Comparison of ENCODE assay signal across 8 cellular contexts in genomic region chr19:47663911-47664771, GRCh38. TPM values are rescaled to one million over a fixed set of nuclear protein-coding genes. Genes with fewer than 3 reads are reported as not detected.
A peak's percentile ranks its signal among the peaks of the same experiment; 100 is the strongest.
DNase-seq lines count a peak whose midpoint lies in the region; ATAC-seq and TF ChIP-seq lines count a peak whose summit lies in the region.

No MANE protein-coding gene starts in this region.

- H3K4me3 ChIP-seq in brain microvascular endothelial cell (ENCODE audit: low read depth, low read length): peak overlapping the region; percentile 25
- no peak overlapping the region for H3K4me3 ChIP-seq in left lung
- H3K4me3 ChIP-seq in thoracic aorta: peak overlapping the region; percentile 63

- ATAC-seq in left lung (peak; percentile 68), thoracic aorta (ENCODE audit: insufficient number of reproducible peaks, low FRiP score, low read depth) (peak; percentile 91), GM19397 (IDR thresholded peaks at IDR 0.05; ENCODE audit: unreplicated experiment) (no peak)

- in situ Hi-C loops in brain microvascular endothelial cell (cut with HindIII; ENCODE audit: low pct_ligation_motif_present, low sequenced_read_pairs): no loop called here

- H3K9me3 ChIP-seq in left lung (no peaks in the 10 kb centered on the region), thoracic aorta (no peaks in the 10 kb centered on the region)

- DNase-seq in HuH-7 (ENCODE audit: low spot score) (peak; percentile 52), brain microvascular endothelial cell (peak; percentile 99), left lung (peak in 1 of 2 donors; percentile 83), thoracic aorta (ENCODE audit: low spot score) (peak; percentile 68), SK-N-DZ (ENCODE audit: low spot score) (no peak), NCI-H2107 treated with DMSO at 0.1 percent for 48 hours (lab: John Stamatoyannopoulos, UW; ENCODE audit: unreplicated experiment) (no peak), NCI-H1436 treated with DMSO at 0.1 percent for 48 hours (lab: John Stamatoyannopoulos, UW) (no peak)

- H3K36me3 ChIP-seq in brain microvascular endothelial cell (replicated peaks) (no peaks in the 10 kb centered on the region), left lung (no peaks in the 10 kb centered on the region), thoracic aorta (no peaks in the 10 kb centered on the region)

- H3K4me1 ChIP-seq in left lung: peaks cover 37 to 78% of the 10 kb centered on the region in 2 donors
- H3K4me1 ChIP-seq in thoracic aorta (ENCODE audit: control insufficient read depth in 1 of 2, low read depth in 2 of 2): peaks cover 31 to 45% of the 10 kb centered on the region in 2 donors

- intact Hi-C loops in left lung (cut with DNase I): no loop called here

- H3K27ac ChIP-seq in brain microvascular endothelial cell (peak overlapping the region; percentile 99), left lung (peak overlapping the region; percentile 88 to 93), thoracic aorta (peak overlapping the region; percentile 88 to 96)

- H3K27me3 ChIP-seq in brain microvascular endothelial cell (replicated peaks) (no peaks in the 10 kb centered on the region), left lung (no peaks in the 10 kb centered on the region), thoracic aorta (replicated peaks; ENCODE audit: insufficient read depth) (no peaks in the 10 kb centered on the region)

- no peak for TF ChIP-seq CTCF in brain microvascular endothelial cell (IDR thresholded peaks at IDR 0.05; ENCODE audit: low read depth, low read length, missing control alignments)
- no peak for TF ChIP-seq CTCF in left lung (IDR thresholded peaks at IDR 0.05)
- no peak for TF ChIP-seq CTCF in thoracic aorta (IDR thresholded peaks at IDR 0.05)

RNA-seq across cellular contexts. Expression of gene EHD2, which starts 49.1 kb away (rescaled TPM):
- 100 to 1,000 TPM; 195 to 263 TPM for total RNA-seq in left lung
- 100 to 1,000 TPM; 141 to 195 TPM for total RNA-seq in thoracic aorta
- polyA plus RNA-seq in SK-N-DZ (2014; cell fraction: cytosol; rRNA removed): 1.4 and 1.8 TPM in 2 replicates
- 1.4 and 2.4 TPM in 2 replicates for polyA plus RNA-seq in SK-N-DZ (2014; cell fraction: nucleus; rRNA removed)

RNA-seq across cellular contexts. Expression of gene BICRA, which starts 55.2 kb away (rescaled TPM):
- total RNA-seq in left lung (10 to 100 TPM; 13.8 to 15.5 TPM), thoracic aorta (10 to 100 TPM; 10.8 to 18.4 TPM)
- 0.51 and 0.93 TPM in 2 replicates for polyA plus RNA-seq in SK-N-DZ (2014; cell fraction: cytosol; rRNA removed)
- polyA plus RNA-seq in SK-N-DZ (2014; cell fraction: nucleus; rRNA removed): 0.38 and 8.2 TPM in 2 replicates

Comparison
In these comparisons a context has a peak if more than half of its experiments do, and no peak if none do; other contexts are left out.
1. DNase-seq: peak in HuH-7 (single experiment), brain microvascular endothelial cell (single experiment) and thoracic aorta (single experiment); none in SK-N-DZ (single experiment), NCI-H2107 treated with DMSO at 0.1 percent for 48 hours (single experiment) and NCI-H1436 treated with DMSO at 0.1 percent for 48 hours (single experiment).
2. H3K4me3 ChIP-seq: peak in brain microvascular endothelial cell (single experiment) and thoracic aorta (single experiment); none in left lung (0 of 2).
3. Peak in every context shown above with its lines, with median percentiles within 50 percentile points of each other: H3K27ac ChIP-seq.